ENCODE assay signal across 8 cellular contexts in the genomic region with DNA sequence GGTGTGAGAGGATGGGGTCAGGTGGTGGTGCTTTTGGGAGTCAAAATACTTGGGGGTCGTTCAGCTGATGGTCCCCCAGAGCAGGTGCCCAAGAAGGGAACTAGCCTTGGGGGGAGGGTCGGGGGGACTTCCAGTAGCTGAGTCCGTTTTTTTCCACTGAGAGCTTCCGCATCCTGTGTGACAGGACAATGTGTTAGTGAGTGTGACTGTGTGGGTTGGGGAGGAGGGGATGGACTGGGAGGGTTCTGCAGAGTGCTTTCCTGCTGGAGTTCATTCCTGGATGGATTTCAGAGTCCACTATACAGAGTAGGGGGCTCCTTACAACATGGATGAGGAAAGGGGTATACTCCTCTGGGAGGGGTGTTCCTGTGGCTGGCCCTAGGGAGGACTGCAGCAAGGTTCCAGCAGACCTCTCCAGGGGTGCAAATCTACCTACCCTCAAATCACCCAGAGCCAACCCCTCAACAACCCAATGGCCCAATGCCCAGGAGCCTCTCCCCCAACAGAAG. TPM values are rescaled to one million over a fixed set of nuclear protein-coding genes. Genes with fewer than 3 reads are reported as not detected.
A peak's percentile ranks its signal among the peaks of the same experiment; 100 is the strongest.
DNase-seq lines count a peak whose midpoint lies in the region; ATAC-seq and TF ChIP-seq lines count a peak whose summit lies in the region.

No MANE protein-coding gene starts in this region.

- peak overlapping the region; percentile 71 for H3K27ac Mint-ChIP-seq in activated T-cell treated with anti-CD3 and anti-CD28 coated beads, Interleukin-2, amount 50 U/mL, for 24 hours
- H3K27ac Mint-ChIP-seq in dendritic cell treated with granulocyte-macrophage colony-stimulating factor and Interleukin-4, amounts not matched to agents 40 ng/mL and 50 ng/mL, for 4 days = peak overlapping the region; percentile 97

- TF ChIP-seq EP300 in tibial nerve (IDR thresholded peaks at IDR 0.05) = no peak

- no peak for DNase-seq in activated T-cell treated with anti-CD3 and anti-CD28 coated beads, Interleukin-2, amount 50 U/mL, for 24 hours
- DNase-seq in activated T-cell treated with anti-CD3 and anti-CD28 coated beads, Interleukin-2, amount 50 U/mL, for 4 hours = no peak
- no peak for DNase-seq in tibial nerve (ENCODE audit: low spot score in 2 of 2)
- DNase-seq in epidermal melanocyte (ENCODE audit: insufficient read length, low spot score) = no peak
- no peak for DNase-seq in HPDE6-E6E7 (ENCODE audit: extremely low spot score)
- DNase-seq in NCI-H187 (lab: John Stamatoyannopoulos, UW) = no peak

- TF ChIP-seq POLR2A in tibial nerve (IDR thresholded peaks at IDR 0.05) = no peak

- no peak overlapping the region for H3K4me3 Mint-ChIP-seq in activated T-cell treated with anti-CD3 and anti-CD28 coated beads, Interleukin-2, amount 50 U/mL, for 24 hours
- H3K4me3 Mint-ChIP-seq in activated T-cell treated with anti-CD3 and anti-CD28 coated beads, Interleukin-2, amount 50 U/mL, for 4 hours = no peak overlapping the region
- H3K4me3 Mint-ChIP-seq in dendritic cell treated with granulocyte-macrophage colony-stimulating factor and Interleukin-4, amounts not matched to agents 40 ng/mL and 50 ng/mL, for 4 days = peak overlapping the region; percentile 78

- peaks cover 60% of the 10 kb centered on the region for H3K36me3 Mint-ChIP-seq in activated T-cell treated with anti-CD3 and anti-CD28 coated beads, Interleukin-2, amount 50 U/mL, for 24 hours (ENCODE audit: low read depth)
- peaks cover 3% of the 10 kb centered on the region for H3K36me3 Mint-ChIP-seq in activated T-cell treated with anti-CD3 and anti-CD28 coated beads, Interleukin-2, amount 50 U/mL, for 4 hours (ENCODE audit: insufficient read depth)
- peaks cover 51% of the 10 kb centered on the region for H3K36me3 Mint-ChIP-seq in dendritic cell treated with granulocyte-macrophage colony-stimulating factor and Interleukin-4, amounts not matched to agents 40 ng/mL and 50 ng/mL, for 4 days (ENCODE audit: low read depth)

- TF ChIP-seq CTCF in tibial nerve (IDR thresholded peaks at IDR 0.05) = no peak

- peak overlapping the region; percentile 99 for H3K27ac ChIP-seq in mesodermal cell (ENCODE audit: low read depth, low read length, severe bottlenecking)
- peak overlapping the region; percentile 72 to 99 (median 92) for H3K27ac ChIP-seq in tibial nerve

- H3K4me3 ChIP-seq in mesodermal cell (ENCODE audit: extremely low read depth, insufficient read depth, low read length, poor library complexity, severe bottlenecking) = peak overlapping the region; percentile 81
- no peak overlapping the region for H3K4me3 ChIP-seq in tibial nerve

- intact Hi-C loops in dendritic cell treated with granulocyte-macrophage colony-stimulating factor and Interleukin-4, amounts not matched to agents 40 ng/mL and 50 ng/mL, for 4 days (cut with micrococcal nuclease) = no loop called here

- H3K36me3 ChIP-seq in mesodermal cell (ENCODE audit: control insufficient read depth, insufficient read depth, low read length) (peaks cover 47% of the 10 kb centered on the region), tibial nerve (peaks cover 0 to 38% (median 0%) of the 10 kb centered on the region in 3 donors)

- no peaks in the 10 kb centered on the region for H3K27me3 Mint-ChIP-seq in activated T-cell treated with anti-CD3 and anti-CD28 coated beads, Interleukin-2, amount 50 U/mL, for 24 hours
- no peaks in the 10 kb centered on the region for H3K27me3 Mint-ChIP-seq in activated T-cell treated with anti-CD3 and anti-CD28 coated beads, Interleukin-2, amount 50 U/mL, for 4 hours (ENCODE audit: low read depth)
- H3K27me3 Mint-ChIP-seq in dendritic cell treated with granulocyte-macrophage colony-stimulating factor and Interleukin-4, amounts not matched to agents 40 ng/mL and 50 ng/mL, for 4 days = no peaks in the 10 kb centered on the region

- 63 to 74% methylated on average over 3 to 4 of the region's 4 CpGs for WGBS in mesodermal cell (ENCODE audit: insufficient coverage in 2 of 2), 2 experiments
- WGBS in tibial nerve, 2 donors = 30 to 33% methylated on average over 4 of the region's 4 CpGs

- no peaks in the 10 kb centered on the region for H3K9me3 Mint-ChIP-seq in activated T-cell treated with anti-CD3 and anti-CD28 coated beads, Interleukin-2, amount 50 U/mL, for 24 hours
- no peaks in the 10 kb centered on the region for H3K9me3 Mint-ChIP-seq in activated T-cell treated with anti-CD3 and anti-CD28 coated beads, Interleukin-2, amount 50 U/mL, for 4 hours
- H3K9me3 Mint-ChIP-seq in dendritic cell treated with granulocyte-macrophage colony-stimulating factor and Interleukin-4, amounts not matched to agents 40 ng/mL and 50 ng/mL, for 4 days = no peaks in the 10 kb centered on the region

- no peak for ATAC-seq in activated T-cell treated with anti-CD3 and anti-CD28 coated beads, Interleukin-2, amount 50 U/mL, for 4 hours

- H3K27me3 ChIP-seq in tibial nerve = no peaks in the 10 kb centered on the region

- peaks cover 49% of the 10 kb centered on the region for H3K4me1 Mint-ChIP-seq in activated T-cell treated with anti-CD3 and anti-CD28 coated beads, Interleukin-2, amount 50 U/mL, for 24 hours (ENCODE audit: low read depth)
- peaks cover 40% of the 10 kb centered on the region for H3K4me1 Mint-ChIP-seq in activated T-cell treated with anti-CD3 and anti-CD28 coated beads, Interleukin-2, amount 50 U/mL, for 4 hours (ENCODE audit: low read depth)
- H3K4me1 Mint-ChIP-seq in dendritic cell treated with granulocyte-macrophage colony-stimulating factor and Interleukin-4, amounts not matched to agents 40 ng/mL and 50 ng/mL, for 4 days (ENCODE audit: low read depth) = peaks cover 81% of the 10 kb centered on the region

- H3K9me3 ChIP-seq in mesodermal cell (ENCODE audit: control insufficient read depth, low read length) (no peaks in the 10 kb centered on the region), tibial nerve (no peaks in the 10 kb centered on the region)

- H3K4me1 ChIP-seq in mesodermal cell (ENCODE audit: control insufficient read depth, insufficient read depth, low read length, poor library complexity, severe bottlenecking) (peaks cover 50% of the 10 kb centered on the region), tibial nerve (peaks cover 0 to 86% (median 48%) of the 10 kb centered on the region in 4 donors)

RNA-seq across cellular contexts. Expression of a gene that starts 0.6 kb away (rescaled TPM):
- 10 to 100 TPM; 17.0 to 19.5 (median 19.2) TPM for total RNA-seq in activated T-cell treated with anti-CD3 and anti-CD28 coated beads, Interleukin-2, amount 50 U/mL, for 4 hours
- polyA plus RNA-seq in mesodermal cell (2013, experiment 1 of 2) = 111 TPM
- 77.9 TPM for polyA plus RNA-seq in mesodermal cell (2013, experiment 2 of 2)
- 100 to 1,000 TPM in 2 of 4 donors, 10 to 100 TPM in 2; 86.9 to 169 (median 129) TPM for total RNA-seq in tibial nerve

RNA-seq across cellular contexts. Expression of a gene that starts 4.9 kb away (rescaled TPM):
- total RNA-seq in activated T-cell treated with anti-CD3 and anti-CD28 coated beads, Interleukin-2, amount 50 U/mL, for 4 hours = 10 to 100 TPM; 40.8 to 48.7 (median 48.5) TPM
- 29.8 TPM for polyA plus RNA-seq in mesodermal cell (2013, experiment 1 of 2)
- 21.2 TPM for polyA plus RNA-seq in mesodermal cell (2013, experiment 2 of 2)
- total RNA-seq in tibial nerve = 10 to 100 TPM; 19.0 to 31.9 (median 20.8) TPM

RNA-seq across cellular contexts. Expression of a gene that starts 17.5 kb away (rescaled TPM):
- 10 to 100 TPM; 33.7 to 40.3 (median 37.3) TPM for total RNA-seq in activated T-cell treated with anti-CD3 and anti-CD28 coated beads, Interleukin-2, amount 50 U/mL, for 4 hours
- polyA plus RNA-seq in mesodermal cell (2013, experiment 1 of 2) = 20.8 TPM
- 14.6 TPM for polyA plus RNA-seq in mesodermal cell (2013, experiment 2 of 2)
- 10 to 100 TPM; 77.4 to 99.0 (median 82.6) TPM for total RNA-seq in tibial nerve

RNA-seq across cellular contexts. Expression of a gene that starts 19.8 kb away (rescaled TPM):
- under 1 TPM in 2 of 3 donors, not detected in 1; 0.24 to 0.82 TPM for total RNA-seq in activated T-cell treated with anti-CD3 and anti-CD28 coated beads, Interleukin-2, amount 50 U/mL, for 4 hours
- 2.0 TPM for polyA plus RNA-seq in mesodermal cell (2013, experiment 1 of 2)
- 1.5 TPM for polyA plus RNA-seq in mesodermal cell (2013, experiment 2 of 2)
- 10 to 100 TPM; 16.5 to 26.5 (median 20.8) TPM for total RNA-seq in tibial nerve

RNA-seq across cellular contexts. Expression of a gene that starts 22.4 kb away (rescaled TPM):
- 1 to 10 TPM in 1 of 3 donors, under 1 TPM in 2; 0.71 to 1.0 (median 0.96) TPM for total RNA-seq in activated T-cell treated with anti-CD3 and anti-CD28 coated beads, Interleukin-2, amount 50 U/mL, for 4 hours
- 0.81 TPM for polyA plus RNA-seq in mesodermal cell (2013, experiment 1 of 2)
- polyA plus RNA-seq in mesodermal cell (2013, experiment 2 of 2) = 0.61 TPM
- 1 to 10 TPM in 2 of 4 donors, under 1 TPM in 1, not detected in 1; 0.30 to 1.7 (median 1.3) TPM for total RNA-seq in tibial nerve

Comparison
In these comparisons a context has a peak if more than half of its experiments do, and no peak if none do; other contexts are left out.
1. RNA of a gene that starts 0.6 kb away (total RNA-seq): 86.9 to 169 TPM in tibial nerve; 17.0 to 19.5 TPM in activated T-cell treated with anti-CD3 and anti-CD28 coated beads, Interleukin-2, amount 50 U/mL, for 4 hours; every median in the first group is over 4 times any median in the second.